In the genomic region with DNA sequence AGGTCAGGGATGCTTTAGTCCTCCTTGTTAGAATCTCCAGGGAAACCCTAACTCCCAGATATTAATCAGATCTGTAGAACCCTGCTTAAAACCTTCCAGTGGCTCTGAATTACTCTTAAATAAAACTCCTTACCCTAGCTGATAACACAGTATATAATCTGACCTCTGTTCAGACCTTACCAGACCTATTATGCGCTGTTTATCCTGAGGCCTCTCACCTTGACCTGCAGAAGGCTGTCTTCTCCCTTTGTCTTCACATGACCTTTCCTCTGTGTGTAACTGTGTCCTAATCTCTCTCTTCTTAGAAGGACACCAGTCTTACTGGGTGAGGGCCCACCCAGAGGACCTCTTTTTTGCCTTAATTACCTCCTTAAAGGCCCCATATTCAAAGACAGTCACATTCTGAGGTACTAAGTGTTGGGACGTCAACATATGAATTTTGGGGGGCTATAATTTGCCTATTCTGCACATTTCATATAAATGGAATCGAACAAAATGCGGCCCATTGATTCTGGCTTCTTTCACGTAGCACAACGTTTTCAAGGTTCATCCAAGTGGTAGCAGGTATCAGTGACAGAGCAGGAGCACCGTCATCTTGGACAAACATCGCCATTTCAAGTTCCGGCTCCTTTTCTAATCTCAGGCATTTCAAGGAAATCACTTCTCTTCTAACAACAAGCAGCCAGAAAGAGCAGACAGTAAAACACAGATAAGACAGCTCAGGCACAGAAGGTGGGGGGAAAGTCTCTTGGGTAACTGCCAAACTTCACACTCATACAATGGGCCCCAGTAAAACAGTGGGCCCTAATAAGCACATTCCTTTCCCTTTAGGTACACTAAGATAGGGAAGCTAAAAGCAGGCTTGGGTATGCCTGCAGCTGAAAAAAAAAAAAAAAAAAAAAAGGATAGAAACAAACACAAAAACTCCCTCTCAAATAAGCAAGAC, we compare ENCODE assay signal across 1 cellular context.
TF ChIP-seq lines count a peak whose summit lies in the region.

No MANE protein-coding gene starts in this region.

TF ChIP-seq in K562, 482 proteins besides CTCF, POLR2A, EP300 and RAD21 (continued from another document):
- TF ChIP-seq, protein P1, sequence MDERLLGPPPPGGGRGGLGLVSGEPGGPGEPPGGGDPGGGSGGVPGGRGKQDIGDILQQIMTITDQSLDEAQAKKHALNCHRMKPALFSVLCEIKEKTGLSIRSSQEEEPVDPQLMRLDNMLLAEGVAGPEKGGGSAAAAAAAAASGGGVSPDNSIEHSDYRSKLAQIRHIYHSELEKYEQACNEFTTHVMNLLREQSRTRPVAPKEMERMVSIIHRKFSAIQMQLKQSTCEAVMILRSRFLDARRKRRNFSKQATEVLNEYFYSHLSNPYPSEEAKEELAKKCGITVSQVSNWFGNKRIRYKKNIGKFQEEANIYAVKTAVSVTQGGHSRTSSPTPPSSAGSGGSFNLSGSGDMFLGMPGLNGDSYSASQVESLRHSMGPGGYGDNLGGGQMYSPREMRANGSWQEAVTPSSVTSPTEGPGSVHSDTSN (CRISPR knock-in tag; IDR thresholded peaks at IDR 0.05; ENCODE audit: low read depth), result no peak
- TF ChIP-seq, protein P1 (tag; conservative IDR thresholded peaks at IDR 0.05; ENCODE audit: low read depth), result 0 out of 2 replicates have a peak, but pooled peaks have one; percentile 34
- TF ChIP-seq ILK (tag; IDR thresholded peaks at IDR 0.05; ENCODE audit: borderline replicate concordance, low read depth) (no peak), PTBP1 (IDR thresholded peaks at IDR 0.05; ENCODE audit: low read depth, low read length) (no peak), RFX5 (IDR thresholded peaks at IDR 0.05; ENCODE audit: low read depth, low read length) (no peak), ZNF232 (CRISPR knock-in tag; IDR thresholded peaks at IDR 0.05) (no peak), ZNF311 (CRISPR knock-in tag; IDR thresholded peaks at IDR 0.05) (no peak), TAF7 (tag; IDR thresholded peaks at IDR 0.05) (no peak), GABPB2 (CRISPR knock-in tag; conservative IDR thresholded peaks at IDR 0.05) (no peak), SNIP1 (IDR thresholded peaks at IDR 0.05; ENCODE audit: low read depth) (peak; percentile 60; the same call in 1 of the 2 replicates), NR2C1 (IDR thresholded peaks at IDR 0.05) (no peak), NR2C1 (tag; IDR thresholded peaks at IDR 0.05) (no peak), ARID2 (IDR thresholded peaks at IDR 0.05) (no peak), KDM1A (IDR thresholded peaks at IDR 0.05) (peak; percentile 99), HNRNPLL (IDR thresholded peaks at IDR 0.05; ENCODE audit: low read depth, low read length, poor library complexity, severe bottlenecking) (no peak), HNRNPL (IDR thresholded peaks at IDR 0.05; ENCODE audit: low read depth, low read length) (no peak), CREM (IDR thresholded peaks at IDR 0.05; ENCODE audit: low read depth) (no peak), ZNF217 (CRISPR knock-in tag; IDR thresholded peaks at IDR 0.05) (no peak), BCOR (IDR thresholded peaks at IDR 0.05) (no peak; the same call in 1 of the 2 replicates)
- TF ChIP-seq, protein P2, sequence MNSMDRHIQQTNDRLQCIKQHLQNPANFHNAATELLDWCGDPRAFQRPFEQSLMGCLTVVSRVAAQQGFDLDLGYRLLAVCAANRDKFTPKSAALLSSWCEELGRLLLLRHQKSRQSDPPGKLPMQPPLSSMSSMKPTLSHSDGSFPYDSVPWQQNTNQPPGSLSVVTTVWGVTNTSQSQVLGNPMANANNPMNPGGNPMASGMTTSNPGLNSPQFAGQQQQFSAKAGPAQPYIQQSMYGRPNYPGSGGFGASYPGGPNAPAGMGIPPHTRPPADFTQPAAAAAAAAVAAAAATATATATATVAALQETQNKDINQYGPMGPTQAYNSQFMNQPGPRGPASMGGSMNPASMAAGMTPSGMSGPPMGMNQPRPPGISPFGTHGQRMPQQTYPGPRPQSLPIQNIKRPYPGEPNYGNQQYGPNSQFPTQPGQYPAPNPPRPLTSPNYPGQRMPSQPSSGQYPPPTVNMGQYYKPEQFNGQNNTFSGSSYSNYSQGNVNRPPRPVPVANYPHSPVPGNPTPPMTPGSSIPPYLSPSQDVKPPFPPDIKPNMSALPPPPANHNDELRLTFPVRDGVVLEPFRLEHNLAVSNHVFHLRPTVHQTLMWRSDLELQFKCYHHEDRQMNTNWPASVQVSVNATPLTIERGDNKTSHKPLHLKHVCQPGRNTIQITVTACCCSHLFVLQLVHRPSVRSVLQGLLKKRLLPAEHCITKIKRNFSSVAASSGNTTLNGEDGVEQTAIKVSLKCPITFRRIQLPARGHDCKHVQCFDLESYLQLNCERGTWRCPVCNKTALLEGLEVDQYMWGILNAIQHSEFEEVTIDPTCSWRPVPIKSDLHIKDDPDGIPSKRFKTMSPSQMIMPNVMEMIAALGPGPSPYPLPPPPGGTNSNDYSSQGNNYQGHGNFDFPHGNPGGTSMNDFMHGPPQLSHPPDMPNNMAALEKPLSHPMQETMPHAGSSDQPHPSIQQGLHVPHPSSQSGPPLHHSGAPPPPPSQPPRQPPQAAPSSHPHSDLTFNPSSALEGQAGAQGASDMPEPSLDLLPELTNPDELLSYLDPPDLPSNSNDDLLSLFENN (IDR thresholded peaks at IDR 0.05; ENCODE audit: low read depth in 2 of 2, low read length in 2 of 2), result no peak
